ENCODE assay signal across 11 cellular contexts in genomic region chr13:25292301-25292700, GRCh38. TPM values are rescaled to one million over a fixed set of nuclear protein-coding genes. Genes with fewer than 3 reads are reported as not detected.
DNase-seq lines count a peak whose midpoint lies in the region; ATAC-seq, FAIRE-seq and TF ChIP-seq lines count a peak whose summit lies in the region.
"Had no signal": no experiment of that assay in that cellular context is flagged by ENCODE, and none has a peak within 500 bp of the region (broad histone marks: within the 10 kb centered on the region; RNA-seq: fewer than 3 reads in every experiment).

No MANE protein-coding gene starts in this region.

- 0 out of 2 replicates have a peak, but pooled peaks cover 7% of the 10 kb centered on the region for H3K27me3 ChIP-seq in GM23248 (replicated peaks; ENCODE audit: insufficient read depth)

- peaks cover 4% of the 10 kb centered on the region; the same call in 1 of the 2 replicates for H3F3A ChIP-seq in GM23248 (ENCODE audit: insufficient read depth)

- H3K27ac ChIP-seq in HEK293 (ENCODE audit: extremely low read depth, low read depth, low read length) (no peak overlapping the region), GM23248 (no peak overlapping the region)
- H3K27ac ChIP-seq: neutrophil had no signal

- no peaks in the 10 kb centered on the region for H3K79me2 ChIP-seq in GM23248 (ENCODE audit: insufficient read depth)

- H3K4me2 ChIP-seq in GM23248 (ENCODE audit: unreplicated experiment), result no peak overlapping the region

- peak; percentile 57 to 62 for DNase-seq in AML-193 (lab: John Stamatoyannopoulos, UW)
- DNase-seq in RCC 7860 (ENCODE audit: low spot score), result peak; percentile 9
- peak; percentile 52 for DNase-seq in fibroblast of mammary gland (ENCODE audit: low read depth)
- no peak for DNase-seq in GM23248
- DNase-seq: GF-D8, NCI-H1417 treated with DMSO at 0.1 percent for 48 hours had no signal

- H3K9ac ChIP-seq in GM23248, result no peak overlapping the region

- POLR2A ChIA-PET in HEK293 (lab: Yijun Ruan, JAX), result no interaction called here

- no peak overlapping the region for H2AFZ ChIP-seq in GM23248

- ATAC-seq in HG02798 (IDR thresholded peaks at IDR 0.05; ENCODE audit: poor library complexity, unreplicated experiment), result no peak
- ATAC-seq in GM21367 (IDR thresholded peaks at IDR 0.05; ENCODE audit: unreplicated experiment), result no peak
- no peak for ATAC-seq in HG02678 (IDR thresholded peaks at IDR 0.05; ENCODE audit: unreplicated experiment)

- whole genome bisulfite sequencing in GM23248 (ENCODE audit: low coverage in 1 of 2, low lambda C conversion rate in 2 of 2, missing lambda C conversion rate in 2 of 2), 2 experiments, result 0 to 3% methylated on average over 1 of the region's 1 CpG

- H3K4me1 ChIP-seq in HEK293 (ENCODE audit: control insufficient read depth, insufficient read depth, low read length) (no peaks in the 10 kb centered on the region), GM23248 (ENCODE audit: insufficient read depth) (no peaks in the 10 kb centered on the region)

- TF ChIP-seq CTCF in HEK293 (tag by site-specific recombination; IDR thresholded peaks at IDR 0.05) (no peak), fibroblast of mammary gland (conservative IDR thresholded peaks at IDR 0.05; ENCODE audit: control insufficient read depth, insufficient read depth, low read depth, low read length) (no peak)

- CTCF ChIA-PET in HEK293 (lab: Yijun Ruan, JAX), result no interaction called here

- no peak overlapping the region for H3K4me3 ChIP-seq in HEK293 (ENCODE audit: low read depth, low read length)
- H3K4me3 ChIP-seq in fibroblast of mammary gland (ENCODE audit: control insufficient read depth, low read depth, low read length), result no peak overlapping the region
- no peak overlapping the region for H3K4me3 ChIP-seq in GM23248

- H3K36me3 ChIP-seq in HEK293 (ENCODE audit: control insufficient read depth in 2 of 2, insufficient read depth in 1 of 2, low read length in 2 of 2) (no peaks in the 10 kb centered on the region), GM23248 (ENCODE audit: low read depth) (no peaks in the 10 kb centered on the region)
- H3K36me3 ChIP-seq: neutrophil had no signal

- in situ Hi-C loops in GM23248 (cut with MboI), result no loop called here

- H4K20me1 ChIP-seq in GM23248 (ENCODE audit: insufficient read depth), result no peaks in the 10 kb centered on the region

- H3K9me2 ChIP-seq in GM23248 (ENCODE audit: insufficient read depth), result no peaks in the 10 kb centered on the region

- FAIRE-seq in RCC 7860 (lab: Jason Lieb, UNC), result no peak

- H3K9me3 ChIP-seq in HEK293 (ENCODE audit: control insufficient read depth, insufficient read depth, low read depth, low read length) (no peaks in the 10 kb centered on the region), GM23248 (ENCODE audit: low read depth) (no peaks in the 10 kb centered on the region)
- H3K9me3 ChIP-seq: neutrophil had no signal

TF ChIP-seq in HEK293, 187 proteins besides CTCF, POLR2A, EP300 and RAD21:
- TF ChIP-seq ZFHX2 (tag by site-specific recombination; conservative IDR thresholded peaks at IDR 0.05) (0 out of 2 replicates have a peak, but pooled peaks have one; percentile 25), ZBTB17 (tag by site-specific recombination; IDR thresholded peaks at IDR 0.05) (peak; percentile 95), ZNF433 (tag by site-specific recombination; IDR thresholded peaks at IDR 0.05; ENCODE audit: low read depth) (no peak), ZNF335 (tag by site-specific recombination; conservative IDR thresholded peaks at IDR 0.05) (peak; percentile 43; the same call in 1 of the 2 replicates)
- TF ChIP-seq, protein P1, sequence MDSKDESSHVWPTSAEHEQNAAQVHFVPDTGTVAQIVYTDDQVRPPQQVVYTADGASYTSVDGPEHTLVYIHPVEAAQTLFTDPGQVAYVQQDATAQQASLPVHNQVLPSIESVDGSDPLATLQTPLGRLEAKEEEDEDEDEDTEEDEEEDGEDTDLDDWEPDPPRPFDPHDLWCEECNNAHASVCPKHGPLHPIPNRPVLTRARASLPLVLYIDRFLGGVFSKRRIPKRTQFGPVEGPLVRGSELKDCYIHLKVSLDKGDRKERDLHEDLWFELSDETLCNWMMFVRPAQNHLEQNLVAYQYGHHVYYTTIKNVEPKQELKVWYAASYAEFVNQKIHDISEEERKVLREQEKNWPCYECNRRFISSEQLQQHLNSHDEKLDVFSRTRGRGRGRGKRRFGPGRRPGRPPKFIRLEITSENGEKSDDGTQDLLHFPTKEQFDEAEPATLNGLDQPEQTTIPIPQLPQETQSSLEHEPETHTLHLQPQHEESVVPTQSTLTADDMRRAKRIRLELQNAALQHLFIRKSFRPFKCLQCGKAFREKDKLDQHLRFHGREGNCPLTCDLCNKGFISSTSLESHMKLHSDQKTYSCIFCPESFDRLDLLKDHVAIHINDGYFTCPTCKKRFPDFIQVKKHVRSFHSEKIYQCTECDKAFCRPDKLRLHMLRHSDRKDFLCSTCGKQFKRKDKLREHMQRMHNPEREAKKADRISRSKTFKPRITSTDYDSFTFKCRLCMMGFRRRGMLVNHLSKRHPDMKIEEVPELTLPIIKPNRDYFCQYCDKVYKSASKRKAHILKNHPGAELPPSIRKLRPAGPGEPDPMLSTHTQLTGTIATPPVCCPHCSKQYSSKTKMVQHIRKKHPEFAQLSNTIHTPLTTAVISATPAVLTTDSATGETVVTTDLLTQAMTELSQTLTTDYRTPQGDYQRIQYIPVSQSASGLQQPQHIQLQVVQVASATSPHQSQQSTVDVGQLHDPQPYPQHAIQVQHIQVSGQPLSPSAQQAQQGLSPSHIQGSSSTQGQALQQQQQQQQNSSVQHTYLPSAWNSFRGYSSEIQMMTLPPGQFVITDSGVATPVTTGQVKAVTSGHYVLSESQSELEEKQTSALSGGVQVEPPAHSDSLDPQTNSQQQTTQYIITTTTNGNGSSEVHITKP (tag by site-specific recombination; IDR thresholded peaks at IDR 0.05), result peak; percentile 73; the same call in 1 of the 2 replicates

RNA-seq across cellular contexts. Expression of gene MTMR6, which starts 5.0 kb away (rescaled TPM):
- total RNA-seq in GM23248 (2014; rRNA removed; shearing (Covaris generic)), result 37.2 and 40.8 TPM in 2 replicates
- polyA plus RNA-seq in GM23248 (2016; fragmentation: Nextera tagmentation; extraction: Ambion mirVana), result 25.5 and 26.1 TPM in 2 replicates

RNA-seq across cellular contexts. Expression of gene NUP58, which starts 9.1 kb away (rescaled TPM):
- 54.8 and 62.9 TPM in 2 replicates for total RNA-seq in GM23248 (2014; rRNA removed; shearing (Covaris generic))
- 22.5 and 22.6 TPM in 2 replicates for polyA plus RNA-seq in GM23248 (2016; fragmentation: Nextera tagmentation; extraction: Ambion mirVana)
